ENCODE assay signal across 18 cellular contexts in genomic region chr3:73148207-73148606, GRCh38.
DNase-seq lines count a peak whose midpoint lies in the region; ATAC-seq and TF ChIP-seq lines count a peak whose summit lies in the region.
"Had no signal": no experiment of that assay in that cellular context is flagged by ENCODE, and none has a peak within 500 bp of the region (broad histone marks: within the 10 kb centered on the region; RNA-seq: fewer than 3 reads in every experiment).

No MANE protein-coding gene starts in this region.

- no peak overlapping the region for H2AFZ ChIP-seq in neuronal stem cell (ENCODE audit: low read length)

- no peak for TF ChIP-seq CTCF in heart left ventricle (IDR thresholded peaks at IDR 0.05)
- TF ChIP-seq CTCF in esophagus muscularis mucosa (IDR thresholded peaks at IDR 0.05) = no peak

- H3K4me2 ChIP-seq in neuronal stem cell (ENCODE audit: insufficient read depth, low read length, poor library complexity, severe bottlenecking) = no peak overlapping the region
- H3K4me2 ChIP-seq: A549, KMS-11 had no signal

- H3K36me3 ChIP-seq in heart left ventricle = no peaks in the 10 kb centered on the region
- no peaks in the 10 kb centered on the region for H3K36me3 ChIP-seq in esophagus muscularis mucosa
- no peaks in the 10 kb centered on the region for H3K36me3 ChIP-seq in aorta (ENCODE audit: control insufficient read depth in 1 of 2, insufficient read depth in 2 of 2, low read length in 1 of 2)
- no peaks in the 10 kb centered on the region for H3K36me3 ChIP-seq in neuronal stem cell (replicated peaks in 1 of 2; ENCODE audit: control insufficient read depth in 2 of 2, insufficient read depth in 2 of 2, low read length in 2 of 2)

- peak overlapping the region in 7 of 12 donors; percentile 2 to 59 (median 48) for H3K27ac ChIP-seq in heart left ventricle
- H3K27ac ChIP-seq in esophagus muscularis mucosa (replicated peaks in 1 of 4) = no peak overlapping the region
- no peak overlapping the region for H3K27ac ChIP-seq in aorta (ENCODE audit: low read depth in 1 of 2, low read length in 2 of 2)
- H3K27ac ChIP-seq in neuronal stem cell (replicated peaks; ENCODE audit: low read length) = no peak overlapping the region
- H3K27ac ChIP-seq: A549, C4-2B, KMS-11, RWPE1 had no signal

- H4K8ac ChIP-seq in neuronal stem cell (ENCODE audit: low read depth, low read length) = no peak overlapping the region

- H3K9me3 Mint-ChIP-seq in activated CD4-positive, alpha-beta T cell treated with anti-CD3 and anti-CD28 coated beads for 36 hours (ENCODE audit: low read depth) = no peaks in the 10 kb centered on the region
- H3K9me3 Mint-ChIP-seq in stimulated activated naive CD8-positive, alpha-beta T cell treated with anti-CD3 and anti-CD28 coated beads, Interleukin-15, amount 100 ng/mL, for 72 hours = no peaks in the 10 kb centered on the region
- H3K9me3 Mint-ChIP-seq: HFFc6 had no signal

- H3K23ac ChIP-seq in neuronal stem cell (ENCODE audit: low read depth, low read length, poor library complexity) = no peak overlapping the region

- H3K27me3 Mint-ChIP-seq in activated CD4-positive, alpha-beta T cell treated with anti-CD3 and anti-CD28 coated beads for 36 hours = peaks cover 6% of the 10 kb centered on the region
- H3K27me3 Mint-ChIP-seq in stimulated activated naive CD8-positive, alpha-beta T cell treated with anti-CD3 and anti-CD28 coated beads, Interleukin-15, amount 100 ng/mL, for 72 hours = peaks cover 14% of the 10 kb centered on the region

- WGBS in heart left ventricle, 4 donors = 17 to 39% (median 20%) methylated on average over 2 of the region's 2 CpGs
- WGBS in esophagus muscularis mucosa = 59% methylated on average over 2 of the region's 2 CpGs
- 5 to 7% methylated on average over 2 of the region's 2 CpGs for WGBS in aorta, 2 donors
- WGBS in neuronal stem cell (ENCODE audit: extremely low coverage in 2 of 2, insufficient read length in 2 of 2, insufficient replicate concordance in 1 of 2), 2 donors = no CpG with 5 or more reads among the region's 2 CpGs

- H3K18ac ChIP-seq in neuronal stem cell (ENCODE audit: low read length) = no peak overlapping the region

- TF ChIP-seq POLR2A in heart left ventricle (IDR thresholded peaks at IDR 0.05) = no peak
- no peak for TF ChIP-seq POLR2A in esophagus muscularis mucosa (IDR thresholded peaks at IDR 0.05; ENCODE audit: low read depth)

- no peak overlapping the region for H2BK5ac ChIP-seq in neuronal stem cell (ENCODE audit: low read length)

- POLR2A ChIA-PET in activated CD4-positive, alpha-beta T cell treated with anti-CD3 and anti-CD28 coated beads for 36 hours (lab: Charles Lee) = no interaction called here

- H3K9ac ChIP-seq in neuronal stem cell (ENCODE audit: low read depth, low read length, poor library complexity) = no peak overlapping the region
- H3K9ac ChIP-seq: KMS-11 had no signal

- H3K79me1 ChIP-seq in neuronal stem cell (ENCODE audit: low read depth, low read length) = no peaks in the 10 kb centered on the region

- H3K4me3 Mint-ChIP-seq in activated CD4-positive, alpha-beta T cell treated with anti-CD3 and anti-CD28 coated beads for 36 hours = no peak overlapping the region
- no peak overlapping the region for H3K4me3 Mint-ChIP-seq in stimulated activated naive CD8-positive, alpha-beta T cell treated with anti-CD3 and anti-CD28 coated beads, Interleukin-15, amount 100 ng/mL, for 72 hours
- H3K4me3 Mint-ChIP-seq: HFFc6 had no signal

- CTCF ChIA-PET in activated CD4-positive, alpha-beta T cell treated with anti-CD3 and anti-CD28 coated beads for 36 hours (lab: Charles Lee) = no interaction called here

- H3K9me3 ChIP-seq in heart left ventricle (no peaks in the 10 kb centered on the region), esophagus muscularis mucosa (no peaks in the 10 kb centered on the region), aorta (ENCODE audit: control insufficient read depth, low read length) (no peaks in the 10 kb centered on the region), neuronal stem cell (replicated peaks in 1 of 2; ENCODE audit: control insufficient read depth in 2 of 2, insufficient read depth in 1 of 2, low read depth in 1 of 2, low read length in 2 of 2) (no peaks in the 10 kb centered on the region)
- H3K9me3 ChIP-seq: A549 had no signal

- no peak overlapping the region for H3K4ac ChIP-seq in neuronal stem cell (ENCODE audit: low read length)

- H3K36me3 Mint-ChIP-seq in activated CD4-positive, alpha-beta T cell treated with anti-CD3 and anti-CD28 coated beads for 36 hours (ENCODE audit: low read depth) = no peaks in the 10 kb centered on the region

- H2AK5ac ChIP-seq in neuronal stem cell (ENCODE audit: low read depth, low read length) = no peak overlapping the region

- H3K27ac Mint-ChIP-seq in activated CD4-positive, alpha-beta T cell treated with anti-CD3 and anti-CD28 coated beads for 36 hours = no peak overlapping the region
- no peak overlapping the region for H3K27ac Mint-ChIP-seq in stimulated activated naive CD8-positive, alpha-beta T cell treated with anti-CD3 and anti-CD28 coated beads, Interleukin-15, amount 100 ng/mL, for 72 hours
- H3K27ac Mint-ChIP-seq: HFFc6 had no signal

- H4K91ac ChIP-seq in neuronal stem cell (ENCODE audit: low read depth, low read length, poor library complexity) = no peak overlapping the region

- no peaks in the 10 kb centered on the region for H3K4me1 Mint-ChIP-seq in activated CD4-positive, alpha-beta T cell treated with anti-CD3 and anti-CD28 coated beads for 36 hours
- H3K4me1 Mint-ChIP-seq in stimulated activated naive CD8-positive, alpha-beta T cell treated with anti-CD3 and anti-CD28 coated beads, Interleukin-15, amount 100 ng/mL, for 72 hours = no peaks in the 10 kb centered on the region

- no peak overlapping the region for H2BK15ac ChIP-seq in neuronal stem cell (ENCODE audit: low read length)

- ATAC-seq in heart left ventricle = peak in 3 of 4 donors; percentile 21 to 44 (median 32)
- ATAC-seq in Right ventricle myocardium inferior = no peak
- ATAC-seq in aorta (ENCODE audit: low FRiP score) = peak; percentile 6
- ATAC-seq in activated CD4-positive, alpha-beta T cell treated with anti-CD3 and anti-CD28 coated beads for 36 hours = no peak
- no peak for ATAC-seq in stimulated activated naive CD8-positive, alpha-beta T cell treated with anti-CD3 and anti-CD28 coated beads, Interleukin-15, amount 100 ng/mL, for 72 hours
- ATAC-seq: A549 had no signal

- no peak overlapping the region for H3K14ac ChIP-seq in neuronal stem cell (ENCODE audit: low read length)

- H2BK12ac ChIP-seq in neuronal stem cell (ENCODE audit: low read length) = no peak overlapping the region

- DNase-seq in heart left ventricle (no peak), Right ventricle myocardium inferior (ENCODE audit: missing footprints) (no peak), esophagus muscularis mucosa (ENCODE audit: extremely low spot score) (peak; percentile 39), myocyte (ENCODE audit: low read depth) (peak; percentile 64), aorta (no peak), neuronal stem cell (ENCODE audit: low spot score) (no peak)
- no peak for DNase-seq in activated CD4-positive, alpha-beta T cell treated with anti-CD3 and anti-CD28 coated beads for 36 hours
- no peak for DNase-seq in stimulated activated naive CD8-positive, alpha-beta T cell treated with anti-CD3 and anti-CD28 coated beads, Interleukin-15, amount 100 ng/mL, for 72 hours
- DNase-seq: DMS153, EL, HFFc6, NCI-H1092 treated with DMSO at 0.1 percent for 48 hours, NCI-H1694 treated with DMSO at 0.1 percent for 48 hours, OCI-M1 had no signal

- no peak for TF ChIP-seq EP300 in esophagus muscularis mucosa (IDR thresholded peaks at IDR 0.05)

- H3K27me3 ChIP-seq in heart left ventricle (peaks cover 0 to 3% (median 0%) of the 10 kb centered on the region in 9 donors), esophagus muscularis mucosa (no peaks in the 10 kb centered on the region), aorta (ENCODE audit: control insufficient read depth in 1 of 2, insufficient read depth in 2 of 2, low read length in 1 of 2) (no peaks in the 10 kb centered on the region), neuronal stem cell (ENCODE audit: control insufficient read depth in 3 of 3, insufficient read depth in 3 of 3, low read depth in 1 of 3, low read length in 3 of 3) (peaks cover 0 to 6% (median 0%) of the 10 kb centered on the region in 3 experiments)

- intact Hi-C loops in heart left ventricle (cut with DNase I) (loop anchor here in 1 of 10 donors (10.0 kb wide), 1 partner anchor 267 kb away; no protein-coding TSS in a partner anchor), Right ventricle myocardium inferior (cut with DNase I) (no loop called here), esophagus muscularis mucosa (cut with DNase I) (no loop called here), aorta (cut with DNase I) (no loop called here)
- intact Hi-C loops in activated CD4-positive, alpha-beta T cell treated with anti-CD3 and anti-CD28 coated beads for 36 hours (cut with DNase I, micrococcal nuclease) = no loop called here

- no peak overlapping the region for H3K4me3 ChIP-seq in heart left ventricle
- no peak overlapping the region for H3K4me3 ChIP-seq in esophagus muscularis mucosa
- no peak overlapping the region for H3K4me3 ChIP-seq in aorta (ENCODE audit: low read length in 2 of 2)
- no peak overlapping the region for H3K4me3 ChIP-seq in neuronal stem cell (ENCODE audit: low read length in 2 of 2)
- H3K4me3 ChIP-seq: A549 had no signal

- H3K4me1 ChIP-seq in heart left ventricle (peaks cover 0 to 37% (median 18%) of the 10 kb centered on the region in 12 donors), esophagus muscularis mucosa (peaks cover 0 to 12% (median 4%) of the 10 kb centered on the region in 4 donors), aorta (ENCODE audit: control insufficient read depth in 1 of 2, insufficient read depth in 2 of 2, low read length in 2 of 2) (no peaks in the 10 kb centered on the region), neuronal stem cell (ENCODE audit: control insufficient read depth in 2 of 2, insufficient read depth in 1 of 2, low read depth in 1 of 2, low read length in 2 of 2) (peaks cover 4% of the 10 kb centered on the region in 2 donors)
- H3K4me1 ChIP-seq: A549 had no signal

- H2BK120ac ChIP-seq in neuronal stem cell (ENCODE audit: low read depth, low read length) = no peak overlapping the region

Comparison
In these comparisons a context has a peak if more than half of its experiments do, and no peak if none do; other contexts are left out.
1. ATAC-seq: peak in heart left ventricle (3 of 4) and aorta (single experiment); none in Right ventricle myocardium inferior (single experiment), activated CD4-positive, alpha-beta T cell treated with anti-CD3 and anti-CD28 coated beads for 36 hours (single experiment) and stimulated activated naive CD8-positive, alpha-beta T cell treated with anti-CD3 and anti-CD28 coated beads, Interleukin-15, amount 100 ng/mL, for 72 hours (single experiment).
2. DNase-seq: peak in esophagus muscularis mucosa (single experiment) and myocyte (single experiment); none in heart left ventricle (0 of 5), Right ventricle myocardium inferior (single experiment), aorta (0 of 2), neuronal stem cell (single experiment), activated CD4-positive, alpha-beta T cell treated with anti-CD3 and anti-CD28 coated beads for 36 hours (single experiment) and stimulated activated naive CD8-positive, alpha-beta T cell treated with anti-CD3 and anti-CD28 coated beads, Interleukin-15, amount 100 ng/mL, for 72 hours (0 of 2).
3. H3K27ac ChIP-seq: peak in heart left ventricle (7 of 12); none in esophagus muscularis mucosa (0 of 4), aorta (0 of 2) and neuronal stem cell (single experiment).